ENCODE assay signal across 13 cellular contexts in the genomic region with DNA sequence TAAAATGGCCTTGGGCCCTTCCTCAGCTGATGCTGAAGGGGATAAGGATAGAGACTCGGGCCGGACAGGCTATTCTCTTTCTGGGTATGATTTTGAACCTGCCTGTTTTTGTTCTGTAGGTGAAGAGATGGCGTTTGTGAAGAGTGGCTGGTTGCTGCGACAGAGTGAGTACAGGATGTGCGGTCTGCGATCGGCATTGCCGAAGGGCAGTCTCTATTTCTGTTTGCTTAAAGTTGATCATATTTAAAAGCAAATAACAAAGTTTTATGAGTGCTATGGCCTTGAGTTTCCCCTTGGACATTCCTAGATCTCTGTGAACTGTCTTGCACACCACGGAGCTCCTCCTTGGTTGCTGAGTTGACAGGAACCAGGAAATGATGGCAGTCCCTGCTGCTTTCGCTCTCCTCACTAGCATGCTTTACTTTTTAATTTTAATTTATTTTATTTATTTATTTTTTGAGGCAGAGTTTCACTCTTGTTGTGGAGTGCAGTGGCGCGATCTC.
"Had no signal": no experiment of that assay in that cellular context is flagged by ENCODE, and none has a peak within 500 bp of the region (broad histone marks: within the 10 kb centered on the region; RNA-seq: fewer than 3 reads in every experiment).

No MANE protein-coding gene starts in this region.

- H3K27me3 ChIP-seq: gastroesophageal sphincter, right lobe of liver, transverse colon had no signal

- H3K9me3 ChIP-seq: gastroesophageal sphincter, right lobe of liver, transverse colon had no signal

- H3K4me3 Mint-ChIP-seq: activated CD8-positive, alpha-beta T cell treated with anti-CD3 and anti-CD28 coated beads, Interleukin-2, amount 10 ng/mL, durations not matched to agents 7 days and 5 days; activated naive CD8-positive, alpha-beta T cell treated with anti-CD3 and anti-CD28 coated beads, Interleukin-2, amount 50 U/mL, for 24 hours had no signal

- H3K9me3 Mint-ChIP-seq: activated naive CD8-positive, alpha-beta T cell treated with anti-CD3 and anti-CD28 coated beads, Interleukin-2, amount 50 U/mL, for 24 hours had no signal

- H3K27ac Mint-ChIP-seq: activated CD8-positive, alpha-beta T cell treated with anti-CD3 and anti-CD28 coated beads, Interleukin-2, amount 10 ng/mL, durations not matched to agents 7 days and 5 days; activated naive CD8-positive, alpha-beta T cell treated with anti-CD3 and anti-CD28 coated beads, Interleukin-2, amount 50 U/mL, for 24 hours had no signal

- ATAC-seq: activated CD8-positive, alpha-beta T cell treated with anti-CD3 and anti-CD28 coated beads, Interleukin-2, amount 10 ng/mL, durations not matched to agents 7 days and 5 days; activated naive CD8-positive, alpha-beta T cell treated with anti-CD3 and anti-CD28 coated beads, Interleukin-2, amount 50 U/mL, for 24 hours; gastroesophageal sphincter had no signal

- H3K4me1 ChIP-seq: gastroesophageal sphincter, right lobe of liver had no signal

- DNase-seq: activated CD8-positive, alpha-beta T cell treated with anti-CD3 and anti-CD28 coated beads, Interleukin-2, amount 10 ng/mL, durations not matched to agents 7 days and 5 days; activated naive CD8-positive, alpha-beta T cell treated with anti-CD3 and anti-CD28 coated beads, Interleukin-2, amount 50 U/mL, for 24 hours; activated T-cell treated with anti-CD3 and anti-CD28 coated beads, Interleukin-2, amount 50 U/mL, for 1 hour; effector CD8-positive, alpha-beta T cell; kidney; right lobe of liver; stimulated activated CD4-positive, alpha-beta T cell treated with anti-CD3 and anti-CD28 coated beads, Interleukin-2, amount 100 ng/mL, for 24 hours; stimulated activated naive CD4-positive, alpha-beta T cell; substantia nigra; T-helper 9 cell; transverse colon had no signal

- H3K27ac ChIP-seq: epithelial cell of prostate, gastroesophageal sphincter, right lobe of liver had no signal

- H3K4me3 ChIP-seq: gastroesophageal sphincter, right lobe of liver, transverse colon had no signal

- H3K27me3 Mint-ChIP-seq: activated naive CD8-positive, alpha-beta T cell treated with anti-CD3 and anti-CD28 coated beads, Interleukin-2, amount 50 U/mL, for 24 hours had no signal
